In the genomic region with DNA sequence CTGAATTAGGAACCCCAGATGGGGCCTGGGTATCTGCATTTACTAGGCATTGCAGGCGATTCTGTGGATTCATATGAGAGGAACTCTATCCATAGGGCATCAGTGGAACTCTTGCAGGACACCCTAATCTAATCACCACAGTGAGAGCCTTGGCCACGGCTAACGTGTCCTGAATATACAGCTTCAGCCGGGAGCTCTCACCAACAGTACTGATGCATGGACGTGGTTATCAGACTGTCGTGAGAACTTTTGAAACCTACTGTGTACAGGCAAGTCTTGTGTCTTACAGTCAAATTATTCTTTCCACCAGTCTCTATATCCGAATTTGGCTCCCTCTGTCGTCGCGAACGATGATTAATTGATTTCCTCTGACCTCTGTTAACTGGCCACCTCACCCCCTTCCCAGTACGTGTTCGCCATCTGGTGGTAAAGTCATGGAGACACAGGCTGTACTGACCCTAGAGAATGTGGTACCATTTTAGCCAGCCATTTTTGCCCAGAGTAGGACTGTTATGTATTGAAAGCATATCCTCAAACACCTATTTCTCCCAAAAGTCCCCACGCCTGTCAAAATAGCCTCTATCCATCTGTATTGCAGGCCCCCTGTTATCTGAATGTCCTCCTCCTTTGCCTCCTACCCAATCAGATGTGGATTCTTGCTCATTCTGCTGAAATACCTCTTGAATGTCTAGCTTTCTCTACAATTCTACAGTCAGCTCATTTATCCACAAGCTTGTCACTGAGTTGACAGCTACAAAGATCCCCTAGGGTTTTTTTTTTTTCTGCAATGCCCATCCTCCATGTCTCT, we compare ENCODE assay signal across 1 cellular context.
TF ChIP-seq lines count a peak whose summit lies in the region.

No MANE protein-coding gene starts in this region.

TF ChIP-seq in K562, 482 proteins besides CTCF, POLR2A, EP300 and RAD21 (continued from another document and continues in another):
- TF ChIP-seq, protein P1, sequence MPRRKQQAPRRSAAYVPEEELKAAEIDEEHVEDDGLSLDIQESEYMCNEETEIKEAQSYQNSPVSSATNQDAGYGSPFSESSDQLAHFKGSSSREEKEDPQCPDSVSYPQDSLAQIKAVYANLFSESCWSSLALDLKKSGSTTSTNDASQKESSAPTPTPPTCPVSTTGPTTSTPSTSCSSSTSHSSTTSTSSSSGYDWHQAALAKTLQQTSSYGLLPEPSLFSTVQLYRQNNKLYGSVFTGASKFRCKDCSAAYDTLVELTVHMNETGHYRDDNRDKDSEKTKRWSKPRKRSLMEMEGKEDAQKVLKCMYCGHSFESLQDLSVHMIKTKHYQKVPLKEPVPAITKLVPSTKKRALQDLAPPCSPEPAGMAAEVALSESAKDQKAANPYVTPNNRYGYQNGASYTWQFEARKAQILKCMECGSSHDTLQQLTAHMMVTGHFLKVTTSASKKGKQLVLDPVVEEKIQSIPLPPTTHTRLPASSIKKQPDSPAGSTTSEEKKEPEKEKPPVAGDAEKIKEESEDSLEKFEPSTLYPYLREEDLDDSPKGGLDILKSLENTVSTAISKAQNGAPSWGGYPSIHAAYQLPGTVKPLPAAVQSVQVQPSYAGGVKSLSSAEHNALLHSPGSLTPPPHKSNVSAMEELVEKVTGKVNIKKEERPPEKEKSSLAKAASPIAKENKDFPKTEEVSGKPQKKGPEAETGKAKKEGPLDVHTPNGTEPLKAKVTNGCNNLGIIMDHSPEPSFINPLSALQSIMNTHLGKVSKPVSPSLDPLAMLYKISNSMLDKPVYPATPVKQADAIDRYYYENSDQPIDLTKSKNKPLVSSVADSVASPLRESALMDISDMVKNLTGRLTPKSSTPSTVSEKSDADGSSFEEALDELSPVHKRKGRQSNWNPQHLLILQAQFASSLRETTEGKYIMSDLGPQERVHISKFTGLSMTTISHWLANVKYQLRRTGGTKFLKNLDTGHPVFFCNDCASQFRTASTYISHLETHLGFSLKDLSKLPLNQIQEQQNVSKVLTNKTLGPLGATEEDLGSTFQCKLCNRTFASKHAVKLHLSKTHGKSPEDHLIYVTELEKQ (CRISPR knock-in tag; IDR thresholded peaks at IDR 0.05), result no peak
- TF ChIP-seq ZZZ3 (IDR thresholded peaks at IDR 0.05) (no peak), HCFC1 (IDR thresholded peaks at IDR 0.05; ENCODE audit: low read depth, low read length) (peak; percentile 32; the same call in 1 of the 2 replicates), CC2D1A (IDR thresholded peaks at IDR 0.05) (peak; percentile 72), YY1 (IDR thresholded peaks at IDR 0.05; ENCODE audit: borderline replicate concordance in 1 of 3, control insufficient read depth in 1 of 3, extremely low read depth in 1 of 3, insufficient read depth in 3 of 3, insufficient read length in 1 of 3, insufficient replicate concordance in 2 of 3, low read depth in 1 of 3, low read length in 2 of 3) (peak in 2 of 3 experiments; percentile 15 to 55), ZKSCAN1 (IDR thresholded peaks at IDR 0.05; ENCODE audit: low read depth, low read length) (0 out of 2 replicates have a peak, but pooled peaks have one; percentile 43), JUN (IDR thresholded peaks at IDR 0.05; ENCODE audit: borderline replicate concordance, low read depth, low read length) (peak; percentile 67; the same call in 1 of the 2 replicates), JUN (CRISPR knock-in tag; IDR thresholded peaks at IDR 0.05; ENCODE audit: borderline replicate concordance) (no peak), ELF4 (CRISPR knock-in tag; IDR thresholded peaks at IDR 0.05) (peak; percentile 27; the same call in 1 of the 2 replicates), ZNF140 (CRISPR knock-in tag; IDR thresholded peaks at IDR 0.05) (no peak), MEIS2 (IDR thresholded peaks at IDR 0.05; ENCODE audit: partially characterized antibody) (peak; percentile 99), NFE2 (IDR thresholded peaks at IDR 0.05; ENCODE audit: low read depth) (0 out of 2 replicates have a peak, but pooled peaks have one; percentile 16), RB1 (IDR thresholded peaks at IDR 0.05; ENCODE audit: low read depth) (peak; percentile 55; the same call in 1 of the 2 replicates), SAFB (IDR thresholded peaks at IDR 0.05; ENCODE audit: borderline replicate concordance, low read depth, low read length) (no peak), JUND (IDR thresholded peaks at IDR 0.05; ENCODE audit: borderline replicate concordance, low read depth, low read length) (peak; percentile 68; the same call in 1 of the 2 replicates), JUND (tag; IDR thresholded peaks at IDR 0.05; ENCODE audit: borderline replicate concordance, low read depth, low read length) (no peak; the same call in 1 of the 3 replicates), ATF1 (CRISPR knock-in tag; IDR thresholded peaks at IDR 0.05) (no peak), ATF1 (tag; IDR thresholded peaks at IDR 0.05) (0 out of 2 replicates have a peak, but pooled peaks have one; percentile 23), MAFK (IDR thresholded peaks at IDR 0.05; ENCODE audit: low read length) (0 out of 2 replicates have a peak, but pooled peaks have one; percentile 25), MAZ (CRISPR knock-in tag; conservative IDR thresholded peaks at IDR 0.05 in 1 of 2, IDR thresholded peaks at IDR 0.05 in 1 of 2) (peak in 1 of 2 experiments; percentile 41; a peak in 1 of 4 replicates), ARID2 (IDR thresholded peaks at IDR 0.05) (peak; percentile 75; the same call in 1 of the 2 replicates), DMBX1 (CRISPR knock-in tag; IDR thresholded peaks at IDR 0.05; ENCODE audit: borderline replicate concordance) (no peak), SOX6 (IDR thresholded peaks at IDR 0.05) (0 out of 2 replicates have a peak, but pooled peaks have one; percentile 26), NR2C1 (IDR thresholded peaks at IDR 0.05) (peak; percentile 45; the same call in 1 of the 2 replicates), NR2C1 (tag; IDR thresholded peaks at IDR 0.05) (peak; percentile 67; the same call in 1 of the 2 replicates), ZNF24 (IDR thresholded peaks at IDR 0.05) (peak; percentile 91), ZNF239 (CRISPR knock-in tag; IDR thresholded peaks at IDR 0.05) (peak; percentile 44; the same call in 1 of the 2 replicates), CTBP1 (IDR thresholded peaks at IDR 0.05; ENCODE audit: borderline replicate concordance) (peak; percentile 42; the same call in 1 of the 2 replicates), NR2C2 (CRISPR knock-in tag; IDR thresholded peaks at IDR 0.05) (no peak), NR2C2 (tag; IDR thresholded peaks at IDR 0.05) (peak; percentile 77), ZFP36 (IDR thresholded peaks at IDR 0.05; ENCODE audit: low read depth, low read length, partially characterized antibody) (peak; percentile 21), BACH1 (tag; IDR thresholded peaks at IDR 0.05) (0 out of 2 replicates have a peak, but pooled peaks have one; percentile 31), SMC3 (conservative IDR thresholded peaks at IDR 0.05; ENCODE audit: insufficient read depth, low read depth, low read length) (peak; percentile 94), RCOR1 (IDR thresholded peaks at IDR 0.05; ENCODE audit: borderline replicate concordance in 1 of 2, low read depth in 2 of 2, low read length in 2 of 2) (peak in 1 of 2 experiments; percentile 46; a peak in 1 of 4 replicates), RBM25 (IDR thresholded peaks at IDR 0.05; ENCODE audit: low read depth, low read length, severe bottlenecking) (peak; percentile 21), ZBTB1 (CRISPR knock-in tag; IDR thresholded peaks at IDR 0.05; ENCODE audit: borderline replicate concordance, low read depth) (no peak)
- TF ChIP-seq, protein P2, sequence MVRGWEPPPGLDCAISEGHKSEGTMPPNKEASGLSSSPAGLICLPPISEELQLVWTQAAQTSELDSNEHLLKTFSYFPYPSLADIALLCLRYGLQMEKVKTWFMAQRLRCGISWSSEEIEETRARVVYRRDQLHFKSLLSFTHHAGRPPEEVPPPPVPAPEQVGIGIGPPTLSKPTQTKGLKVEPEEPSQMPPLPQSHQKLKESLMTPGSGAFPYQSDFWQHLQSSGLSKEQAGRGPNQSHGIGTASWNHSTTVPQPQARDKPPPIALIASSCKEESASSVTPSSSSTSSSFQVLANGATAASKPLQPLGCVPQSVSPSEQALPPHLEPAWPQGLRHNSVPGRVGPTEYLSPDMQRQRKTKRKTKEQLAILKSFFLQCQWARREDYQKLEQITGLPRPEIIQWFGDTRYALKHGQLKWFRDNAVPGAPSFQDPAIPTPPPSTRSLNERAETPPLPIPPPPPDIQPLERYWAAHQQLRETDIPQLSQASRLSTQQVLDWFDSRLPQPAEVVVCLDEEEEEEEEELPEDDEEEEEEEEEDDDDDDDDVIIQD (CRISPR knock-in tag; IDR thresholded peaks at IDR 0.05), result no peak
- TF ChIP-seq, protein P3, sequence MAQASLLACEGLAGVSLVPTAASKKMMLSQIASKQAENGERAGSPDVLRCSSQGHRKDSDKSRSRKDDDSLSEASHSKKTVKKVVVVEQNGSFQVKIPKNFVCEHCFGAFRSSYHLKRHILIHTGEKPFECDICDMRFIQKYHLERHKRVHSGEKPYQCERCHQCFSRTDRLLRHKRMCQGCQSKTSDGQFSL (CRISPR knock-in tag; IDR thresholded peaks at IDR 0.05), result peak; percentile 57; the same call in 1 of the 2 replicates
- TF ChIP-seq, protein P3 (tag; IDR thresholded peaks at IDR 0.05), result no peak
- TF ChIP-seq, protein P4, sequence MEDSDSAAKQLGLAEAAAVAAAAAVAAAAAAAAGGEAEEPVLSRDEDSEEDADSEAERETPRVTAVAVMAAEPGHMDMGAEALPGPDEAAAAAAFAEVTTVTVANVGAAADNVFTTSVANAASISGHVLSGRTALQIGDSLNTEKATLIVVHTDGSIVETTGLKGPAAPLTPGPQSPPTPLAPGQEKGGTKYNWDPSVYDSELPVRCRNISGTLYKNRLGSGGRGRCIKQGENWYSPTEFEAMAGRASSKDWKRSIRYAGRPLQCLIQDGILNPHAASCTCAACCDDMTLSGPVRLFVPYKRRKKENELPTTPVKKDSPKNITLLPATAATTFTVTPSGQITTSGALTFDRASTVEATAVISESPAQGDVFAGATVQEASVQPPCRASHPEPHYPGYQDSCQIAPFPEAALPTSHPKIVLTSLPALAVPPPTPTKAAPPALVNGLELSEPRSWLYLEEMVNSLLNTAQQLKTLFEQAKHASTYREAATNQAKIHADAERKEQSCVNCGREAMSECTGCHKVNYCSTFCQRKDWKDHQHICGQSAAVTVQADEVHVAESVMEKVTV (CRISPR knock-in tag; IDR thresholded peaks at IDR 0.05), result peak; percentile 98
- TF ChIP-seq, protein P5, sequence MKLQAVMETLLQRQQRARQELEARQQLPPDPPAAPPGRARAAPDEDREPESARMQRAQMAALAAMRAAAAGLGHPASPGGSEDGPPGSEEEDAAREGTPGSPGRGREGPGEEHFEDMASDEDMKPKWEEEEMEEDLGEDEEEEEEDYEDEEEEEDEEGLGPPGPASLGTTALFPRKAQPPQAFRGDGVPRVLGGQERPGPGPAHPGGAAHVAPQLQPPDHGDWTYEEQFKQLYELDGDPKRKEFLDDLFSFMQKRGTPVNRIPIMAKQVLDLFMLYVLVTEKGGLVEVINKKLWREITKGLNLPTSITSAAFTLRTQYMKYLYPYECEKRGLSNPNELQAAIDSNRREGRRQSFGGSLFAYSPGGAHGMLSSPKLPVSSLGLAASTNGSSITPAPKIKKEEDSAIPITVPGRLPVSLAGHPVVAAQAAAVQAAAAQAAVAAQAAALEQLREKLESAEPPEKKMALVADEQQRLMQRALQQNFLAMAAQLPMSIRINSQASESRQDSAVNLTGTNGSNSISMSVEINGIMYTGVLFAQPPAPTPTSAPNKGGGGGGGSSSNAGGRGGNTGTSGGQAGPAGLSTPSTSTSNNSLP (IDR thresholded peaks at IDR 0.05; ENCODE audit: borderline replicate concordance, low read depth, low read length), result peak; percentile 70; the same call in 1 of the 2 replicates
- TF ChIP-seq, protein P6, sequence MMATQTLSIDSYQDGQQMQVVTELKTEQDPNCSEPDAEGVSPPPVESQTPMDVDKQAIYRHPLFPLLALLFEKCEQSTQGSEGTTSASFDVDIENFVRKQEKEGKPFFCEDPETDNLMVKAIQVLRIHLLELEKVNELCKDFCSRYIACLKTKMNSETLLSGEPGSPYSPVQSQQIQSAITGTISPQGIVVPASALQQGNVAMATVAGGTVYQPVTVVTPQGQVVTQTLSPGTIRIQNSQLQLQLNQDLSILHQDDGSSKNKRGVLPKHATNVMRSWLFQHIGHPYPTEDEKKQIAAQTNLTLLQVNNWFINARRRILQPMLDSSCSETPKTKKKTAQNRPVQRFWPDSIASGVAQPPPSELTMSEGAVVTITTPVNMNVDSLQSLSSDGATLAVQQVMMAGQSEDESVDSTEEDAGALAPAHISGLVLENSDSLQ (IDR thresholded peaks at IDR 0.05), result peak; percentile 96
- TF ChIP-seq, protein P7, sequence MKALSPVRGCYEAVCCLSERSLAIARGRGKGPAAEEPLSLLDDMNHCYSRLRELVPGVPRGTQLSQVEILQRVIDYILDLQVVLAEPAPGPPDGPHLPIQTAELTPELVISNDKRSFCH (CRISPR knock-in tag; IDR thresholded peaks at IDR 0.05), result no peak
- TF ChIP-seq, protein P7 (tag; IDR thresholded peaks at IDR 0.05), result 0 out of 2 replicates have a peak, but pooled peaks have one; percentile 23
- TF ChIP-seq, protein P8, sequence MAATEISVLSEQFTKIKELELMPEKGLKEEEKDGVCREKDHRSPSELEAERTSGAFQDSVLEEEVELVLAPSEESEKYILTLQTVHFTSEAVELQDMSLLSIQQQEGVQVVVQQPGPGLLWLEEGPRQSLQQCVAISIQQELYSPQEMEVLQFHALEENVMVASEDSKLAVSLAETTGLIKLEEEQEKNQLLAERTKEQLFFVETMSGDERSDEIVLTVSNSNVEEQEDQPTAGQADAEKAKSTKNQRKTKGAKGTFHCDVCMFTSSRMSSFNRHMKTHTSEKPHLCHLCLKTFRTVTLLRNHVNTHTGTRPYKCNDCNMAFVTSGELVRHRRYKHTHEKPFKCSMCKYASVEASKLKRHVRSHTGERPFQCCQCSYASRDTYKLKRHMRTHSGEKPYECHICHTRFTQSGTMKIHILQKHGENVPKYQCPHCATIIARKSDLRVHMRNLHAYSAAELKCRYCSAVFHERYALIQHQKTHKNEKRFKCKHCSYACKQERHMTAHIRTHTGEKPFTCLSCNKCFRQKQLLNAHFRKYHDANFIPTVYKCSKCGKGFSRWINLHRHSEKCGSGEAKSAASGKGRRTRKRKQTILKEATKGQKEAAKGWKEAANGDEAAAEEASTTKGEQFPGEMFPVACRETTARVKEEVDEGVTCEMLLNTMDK (IDR thresholded peaks at IDR 0.05; ENCODE audit: borderline replicate concordance, insufficient read depth, low read depth, low read length, poor library complexity, severe bottlenecking), result peak; percentile 41
- TF ChIP-seq, protein P9, sequence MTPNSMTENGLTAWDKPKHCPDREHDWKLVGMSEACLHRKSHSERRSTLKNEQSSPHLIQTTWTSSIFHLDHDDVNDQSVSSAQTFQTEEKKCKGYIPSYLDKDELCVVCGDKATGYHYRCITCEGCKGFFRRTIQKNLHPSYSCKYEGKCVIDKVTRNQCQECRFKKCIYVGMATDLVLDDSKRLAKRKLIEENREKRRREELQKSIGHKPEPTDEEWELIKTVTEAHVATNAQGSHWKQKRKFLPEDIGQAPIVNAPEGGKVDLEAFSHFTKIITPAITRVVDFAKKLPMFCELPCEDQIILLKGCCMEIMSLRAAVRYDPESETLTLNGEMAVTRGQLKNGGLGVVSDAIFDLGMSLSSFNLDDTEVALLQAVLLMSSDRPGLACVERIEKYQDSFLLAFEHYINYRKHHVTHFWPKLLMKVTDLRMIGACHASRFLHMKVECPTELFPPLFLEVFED (CRISPR knock-in tag; conservative IDR thresholded peaks at IDR 0.05), result peak; percentile 29; the same call in 1 of the 2 replicates
